ENCODE assay signal across 28 cellular contexts in genomic region chr5:106392766-106393165, GRCh38.
DNase-seq lines count a peak whose midpoint lies in the region; FAIRE-seq and TF ChIP-seq lines count a peak whose summit lies in the region.
"Had no signal": no experiment of that assay in that cellular context is flagged by ENCODE, and none has a peak within 500 bp of the region (broad histone marks: within the 10 kb centered on the region; RNA-seq: fewer than 3 reads in every experiment).

No MANE protein-coding gene starts in this region.

- TF ChIP-seq CTCF in MCF 10A (IDR thresholded peaks at IDR 0.05; ENCODE audit: unreplicated experiment) (no peak), breast epithelium (IDR thresholded peaks at IDR 0.05) (no peak), SU-DHL-6 (IDR thresholded peaks at IDR 0.05; ENCODE audit: insufficient read depth, low read length, poor library complexity, severe bottlenecking) (no peak)

- H3K9me2 ChIP-seq in SU-DHL-6 (replicated peaks; ENCODE audit: insufficient read depth, low read length), result no peaks in the 10 kb centered on the region

- POLR2A ChIA-PET in MCF 10A (lab: Yijun Ruan, JAX), result interaction anchor here (0.7 kb wide), 1 partner anchor 68 kb away, joined by 3 read pairs; no protein-coding TSS in a partner anchor

- no peaks in the 10 kb centered on the region for H3K9me3 Mint-ChIP-seq in MCF 10A (ENCODE audit: unreplicated experiment)
- H3K9me3 Mint-ChIP-seq in activated T-cell treated with anti-CD3 and anti-CD28 coated beads, Interleukin-2, amount 50 U/mL, for 24 hours, result no peaks in the 10 kb centered on the region
- H3K9me3 Mint-ChIP-seq: activated T-cell treated with anti-CD3 and anti-CD28 coated beads, Interleukin-2, amount 50 U/mL, for 4 hours; GM23338; stimulated activated naive CD8-positive, alpha-beta T cell treated with anti-CD3 and anti-CD28 coated beads, Interleukin-15, Interleukin-2, amounts not matched to agents 100 ng/mL and 50 ng/mL, for 24 hours had no signal

- CTCF ChIA-PET in MCF 10A (lab: Yijun Ruan, JAX), result interaction anchor here (0.6 kb wide), 2 partner anchors 886 to 1584 kb away, joined by 3 read pairs; no protein-coding TSS in a partner anchor

- DNase-seq in MCF 10A (ENCODE audit: unreplicated experiment) (peak; percentile 29), breast epithelium (ENCODE audit: low spot score in 2 of 2) (no peak), fibroblast of peridontal ligament (ENCODE audit: extremely low read depth) (peak; percentile 31), urothelium cell line (ENCODE audit: low spot score) (no peak), dermis blood vessel endothelial cell (no peak), NCI-H82 treated with DMSO at 0.1 percent for 48 hours (lab: John Stamatoyannopoulos, UW; ENCODE audit: unreplicated experiment) (no peak)
- no peak for DNase-seq in activated T-cell treated with anti-CD3 and anti-CD28 coated beads, Interleukin-2, amount 50 U/mL, for 24 hours
- DNase-seq: activated CD4-positive, alpha-beta T cell treated with anti-CD3 and anti-CD28 coated beads for 48 hours; activated gamma-delta T cell; activated T-cell treated with anti-CD3 and anti-CD28 coated beads, Interleukin-2, amount 50 U/mL, for 4 hours; cerebellar nuclear complex; COR-L47; dorsolateral prefrontal cortex; mesenchymal stem cell; NCI-H1092 treated with DMSO at 0.1 percent for 48 hours; NCI-H187; NCI-H2171; NCI-H510A; pancreas; stimulated activated CD8-positive, alpha-beta memory T cell treated with anti-CD3 and anti-CD28 coated beads, Interleukin-4, amount 100 ng/mL, for 48 hours; T-cell; testis had no signal

- H2AFZ ChIP-seq in SU-DHL-6 (ENCODE audit: low read depth, low read length, severe bottlenecking), result no peak overlapping the region
- H2AFZ ChIP-seq: GM23338 had no signal

- H3K27me3 Mint-ChIP-seq in MCF 10A (ENCODE audit: insufficient read depth, unreplicated experiment), result no peaks in the 10 kb centered on the region
- no peaks in the 10 kb centered on the region for H3K27me3 Mint-ChIP-seq in activated T-cell treated with anti-CD3 and anti-CD28 coated beads, Interleukin-2, amount 50 U/mL, for 24 hours
- H3K27me3 Mint-ChIP-seq: stimulated activated naive CD8-positive, alpha-beta T cell treated with anti-CD3 and anti-CD28 coated beads, Interleukin-15, Interleukin-2, amounts not matched to agents 100 ng/mL and 50 ng/mL, for 24 hours; T-cell had no signal

- H3K4me2 ChIP-seq in SU-DHL-6 (ENCODE audit: low read depth, low read length, poor library complexity, severe bottlenecking), result peak overlapping the region; percentile 40
- H3K4me2 ChIP-seq: GM23338 had no signal

- H3K4me3 Mint-ChIP-seq in MCF 10A (ENCODE audit: unreplicated experiment), result no peak overlapping the region
- H3K4me3 Mint-ChIP-seq in activated T-cell treated with anti-CD3 and anti-CD28 coated beads, Interleukin-2, amount 50 U/mL, for 24 hours, result no peak overlapping the region
- H3K4me3 Mint-ChIP-seq: activated T-cell treated with anti-CD3 and anti-CD28 coated beads, Interleukin-2, amount 50 U/mL, for 4 hours; GM23338; stimulated activated naive CD8-positive, alpha-beta T cell treated with anti-CD3 and anti-CD28 coated beads, Interleukin-15, Interleukin-2, amounts not matched to agents 100 ng/mL and 50 ng/mL, for 24 hours; T-cell had no signal

- no peaks in the 10 kb centered on the region for H3K4me1 ChIP-seq in breast epithelium
- H3K4me1 ChIP-seq: pancreas, right atrium auricular region, testis had no signal

- no TSS peak for BruUV-seq in MCF 10A (replicated peaks; lab: Mats Ljungman, UMichigan)

- no peak overlapping the region for H3K4me3 ChIP-seq in breast epithelium
- H3K4me3 ChIP-seq in SU-DHL-6 (ENCODE audit: insufficient read depth, low read length, poor library complexity, severe bottlenecking), result no peak overlapping the region
- H3K4me3 ChIP-seq: dorsolateral prefrontal cortex, GM23338, pancreas, right atrium auricular region, testis had no signal

- H3K27me3 ChIP-seq in breast epithelium, result no peaks in the 10 kb centered on the region
- no peaks in the 10 kb centered on the region for H3K27me3 ChIP-seq in SU-DHL-6 (ENCODE audit: low read length)
- H3K27me3 ChIP-seq: dorsolateral prefrontal cortex, pancreas, right atrium auricular region, testis had no signal

- H3K9ac ChIP-seq in SU-DHL-6 (ENCODE audit: low read length), result no peak overlapping the region

- H4K20me1 ChIP-seq in SU-DHL-6 (ENCODE audit: low read depth, low read length), result no peaks in the 10 kb centered on the region

- no peaks in the 10 kb centered on the region for H3K36me3 Mint-ChIP-seq in MCF 10A (ENCODE audit: insufficient read depth, unreplicated experiment)
- H3K36me3 Mint-ChIP-seq in activated T-cell treated with anti-CD3 and anti-CD28 coated beads, Interleukin-2, amount 50 U/mL, for 24 hours (ENCODE audit: low read depth), result no peaks in the 10 kb centered on the region
- H3K36me3 Mint-ChIP-seq: T-cell had no signal

- H3K9me3 ChIP-seq in breast epithelium, result no peaks in the 10 kb centered on the region
- H3K9me3 ChIP-seq in SU-DHL-6 (ENCODE audit: insufficient read depth, low read length), result no peaks in the 10 kb centered on the region
- H3K9me3 ChIP-seq: pancreas, right atrium auricular region, testis had no signal

- H3K27ac Mint-ChIP-seq in MCF 10A (ENCODE audit: low read depth, unreplicated experiment), result no peak overlapping the region
- no peak overlapping the region for H3K27ac Mint-ChIP-seq in activated T-cell treated with anti-CD3 and anti-CD28 coated beads, Interleukin-2, amount 50 U/mL, for 24 hours
- H3K27ac Mint-ChIP-seq: GM23338; stimulated activated naive CD8-positive, alpha-beta T cell treated with anti-CD3 and anti-CD28 coated beads, Interleukin-15, Interleukin-2, amounts not matched to agents 100 ng/mL and 50 ng/mL, for 24 hours; T-cell had no signal

- intact Hi-C loops in MCF 10A (cut with micrococcal nuclease), result loop anchor here (10.0 kb wide), 1 partner anchor 1282 kb away; the partner anchor contains the start of gene EFNA5
- intact Hi-C loops in breast epithelium (cut with DNase I; ENCODE audit: low total_unique reads), result no loop called here

- H3K79me2 ChIP-seq in SU-DHL-6 (ENCODE audit: insufficient read depth, low read length), result no peaks in the 10 kb centered on the region

- no peaks in the 10 kb centered on the region for H3K36me3 ChIP-seq in breast epithelium
- peaks cover 6% of the 10 kb centered on the region; the same call in 1 of the 2 replicates for H3K36me3 ChIP-seq in SU-DHL-6 (ENCODE audit: low read length)
- H3K36me3 ChIP-seq: pancreas, right atrium auricular region had no signal

- H3K27ac ChIP-seq in breast epithelium (no peak overlapping the region), SU-DHL-6 (ENCODE audit: low read depth, low read length) (no peak overlapping the region)
- H3K27ac ChIP-seq: 22Rv1, C4-2B, dorsolateral prefrontal cortex, pancreas, right atrium auricular region, testis had no signal

- peaks cover 9% of the 10 kb centered on the region for H3K4me1 Mint-ChIP-seq in MCF 10A (ENCODE audit: insufficient read depth, unreplicated experiment)
- H3K4me1 Mint-ChIP-seq in activated T-cell treated with anti-CD3 and anti-CD28 coated beads, Interleukin-2, amount 50 U/mL, for 24 hours (ENCODE audit: low read depth), result no peaks in the 10 kb centered on the region
- H3K4me1 Mint-ChIP-seq: T-cell had no signal

- TF ChIP-seq POLR2A in breast epithelium (IDR thresholded peaks at IDR 0.05), result no peak

- peak; percentile 9 for FAIRE-seq in urothelium cell line (lab: Jason Lieb, UNC)
- FAIRE-seq: pancreas had no signal

- no peaks in the 10 kb centered on the region for H3F3A ChIP-seq in SU-DHL-6 (ENCODE audit: insufficient read depth)

Comparison
In these comparisons a context has a peak if more than half of its experiments do, and no peak if none do; other contexts are left out.
1. DNase-seq: peak in MCF 10A (single experiment) and fibroblast of peridontal ligament (single experiment); none in breast epithelium (0 of 2), urothelium cell line (single experiment), dermis blood vessel endothelial cell (single experiment), activated T-cell treated with anti-CD3 and anti-CD28 coated beads, Interleukin-2, amount 50 U/mL, for 24 hours (single experiment) and NCI-H82 treated with DMSO at 0.1 percent for 48 hours (single experiment).